ENCODE assay signal across 8 cellular contexts in the genomic region with DNA sequence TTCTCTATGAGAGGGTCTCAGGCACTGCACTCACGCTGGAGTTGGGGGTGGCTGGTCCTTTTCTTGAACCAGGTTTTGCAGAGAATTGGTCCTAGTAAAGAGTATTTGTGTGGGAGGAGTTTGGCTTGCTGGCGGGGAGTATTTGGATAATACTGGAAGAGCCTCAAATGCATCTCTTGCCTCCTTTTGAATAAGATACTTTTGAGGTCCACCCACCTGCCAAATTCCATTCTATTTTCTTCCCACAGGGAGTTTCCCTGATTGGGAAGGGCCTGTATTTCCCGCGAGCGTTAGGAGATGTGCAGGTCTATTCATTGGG. TPM values are rescaled to one million over a fixed set of nuclear protein-coding genes. Genes with fewer than 3 reads are reported as not detected.
DNase-seq lines count a peak whose midpoint lies in the region; ATAC-seq lines count a peak whose summit lies in the region.

No MANE protein-coding gene starts in this region.

- no peak for DNase-seq in activated CD4-positive, alpha-beta T cell treated with anti-CD3 and anti-CD28 coated beads for 36 hours
- no peak for DNase-seq in activated CD4-positive, alpha-beta T cell treated with anti-CD3 and anti-CD28 coated beads, Interleukin-2, amount 50 U/mL, for 1 hour
- no peak for DNase-seq in stimulated activated naive B cell treated with anti-CD40 and anti-IgM and Interleukin-4, amounts not matched to agents 10 μg/mL and 1 μg/mL and 100 μg/mL, for 72 hours
- DNase-seq in effector CD4-positive, alpha-beta T cell = no peak

- peak overlapping the region; percentile 30 for H3K27ac ChIP-seq in iPS-20b (ENCODE audit: low read length)

- no peaks in the 10 kb centered on the region for H3K27me3 ChIP-seq in iPS-20b (ENCODE audit: insufficient read depth, low read length)

- no peaks in the 10 kb centered on the region for H3K36me3 ChIP-seq in iPS-20b (ENCODE audit: insufficient read depth, low read depth, low read length)

- H3K36me3 Mint-ChIP-seq in activated CD4-positive, alpha-beta T cell treated with anti-CD3 and anti-CD28 coated beads for 36 hours (ENCODE audit: low read depth) = peaks cover 17% of the 10 kb centered on the region
- H3K36me3 Mint-ChIP-seq in activated T-helper 17 cell treated with anti-CD3 and anti-CD28 coated beads, Interleukin-2, amount 50 U/mL, for 72 hours (ENCODE audit: low read depth) = peaks cover 46% of the 10 kb centered on the region
- peaks cover 6 to 19% of the 10 kb centered on the region in 2 donors for H3K36me3 Mint-ChIP-seq in stimulated activated naive B cell treated with anti-CD40 and anti-IgM and Interleukin-4, amounts not matched to agents 10 μg/mL and 1 μg/mL and 100 μg/mL, for 72 hours

- peak overlapping the region; percentile 75; the same call in 1 of the 2 replicates for H3K9ac ChIP-seq in iPS-20b (ENCODE audit: low read depth, low read length)

- no peaks in the 10 kb centered on the region for H3K27me3 Mint-ChIP-seq in activated CD4-positive, alpha-beta T cell treated with anti-CD3 and anti-CD28 coated beads for 36 hours
- no peaks in the 10 kb centered on the region for H3K27me3 Mint-ChIP-seq in activated T-helper 17 cell treated with anti-CD3 and anti-CD28 coated beads, Interleukin-2, amount 50 U/mL, for 72 hours
- no peaks in the 10 kb centered on the region for H3K27me3 Mint-ChIP-seq in stimulated activated naive B cell treated with anti-CD40 and anti-IgM and Interleukin-4, amounts not matched to agents 10 μg/mL and 1 μg/mL and 100 μg/mL, for 72 hours

- no peaks in the 10 kb centered on the region for H3K9me3 Mint-ChIP-seq in activated CD4-positive, alpha-beta T cell treated with anti-CD3 and anti-CD28 coated beads for 36 hours (ENCODE audit: low read depth)
- H3K9me3 Mint-ChIP-seq in activated T-helper 17 cell treated with anti-CD3 and anti-CD28 coated beads, Interleukin-2, amount 50 U/mL, for 72 hours = no peaks in the 10 kb centered on the region
- H3K9me3 Mint-ChIP-seq in stimulated activated naive B cell treated with anti-CD40 and anti-IgM and Interleukin-4, amounts not matched to agents 10 μg/mL and 1 μg/mL and 100 μg/mL, for 72 hours = no peaks in the 10 kb centered on the region

- H3K27ac Mint-ChIP-seq in activated CD4-positive, alpha-beta T cell treated with anti-CD3 and anti-CD28 coated beads for 36 hours = peak overlapping the region; percentile 87
- H3K27ac Mint-ChIP-seq in activated T-helper 17 cell treated with anti-CD3 and anti-CD28 coated beads, Interleukin-2, amount 50 U/mL, for 72 hours = peak overlapping the region; percentile 95
- H3K27ac Mint-ChIP-seq in stimulated activated naive B cell treated with anti-CD40 and anti-IgM and Interleukin-4, amounts not matched to agents 10 μg/mL and 1 μg/mL and 100 μg/mL, for 72 hours = peak overlapping the region; percentile 72

- H3K4me1 ChIP-seq in iPS-20b (ENCODE audit: insufficient read depth, low read length) = peaks cover 24% of the 10 kb centered on the region

- no peak for ATAC-seq in activated CD4-positive, alpha-beta T cell treated with anti-CD3 and anti-CD28 coated beads for 36 hours
- ATAC-seq in activated T-helper 17 cell treated with anti-CD3 and anti-CD28 coated beads, Interleukin-2, amount 50 U/mL, for 72 hours (replicated peaks) = no peak
- ATAC-seq in stimulated activated naive B cell treated with anti-CD40 and anti-IgM and Interleukin-4, amounts not matched to agents 10 μg/mL and 1 μg/mL and 100 μg/mL, for 72 hours (replicated peaks) = no peak
- ATAC-seq in HG02840 (IDR thresholded peaks at IDR 0.05; ENCODE audit: low FRiP score, unreplicated experiment) = no peak
- ATAC-seq in GM19324 (IDR thresholded peaks at IDR 0.05; ENCODE audit: low FRiP score, unreplicated experiment) = no peak

- H3K9me3 ChIP-seq in iPS-20b (ENCODE audit: insufficient read depth, low read depth, low read length) = no peaks in the 10 kb centered on the region

- CTCF ChIA-PET in activated CD4-positive, alpha-beta T cell treated with anti-CD3 and anti-CD28 coated beads for 36 hours (lab: Charles Lee) = interaction anchor here (0.6 to 3.8 kb wide), 7 partner anchors 31 to 457 kb away, joined by 3 to 15 read pairs (median 4); no protein-coding TSS in a partner anchor

- H3K4me1 Mint-ChIP-seq in activated CD4-positive, alpha-beta T cell treated with anti-CD3 and anti-CD28 coated beads for 36 hours = peaks cover 52% of the 10 kb centered on the region
- peaks cover 41% of the 10 kb centered on the region for H3K4me1 Mint-ChIP-seq in activated T-helper 17 cell treated with anti-CD3 and anti-CD28 coated beads, Interleukin-2, amount 50 U/mL, for 72 hours
- H3K4me1 Mint-ChIP-seq in stimulated activated naive B cell treated with anti-CD40 and anti-IgM and Interleukin-4, amounts not matched to agents 10 μg/mL and 1 μg/mL and 100 μg/mL, for 72 hours = peaks cover 41 to 70% of the 10 kb centered on the region in 2 donors

- POLR2A ChIA-PET in activated CD4-positive, alpha-beta T cell treated with anti-CD3 and anti-CD28 coated beads for 36 hours (lab: Charles Lee) = interaction anchor here (0.8 to 2.6 kb wide), 4 partner anchors 12 to 175 kb away, joined by 3 to 19 read pairs (median 4); no protein-coding TSS in a partner anchor

- intact Hi-C loops in activated CD4-positive, alpha-beta T cell treated with anti-CD3 and anti-CD28 coated beads for 36 hours (cut with DNase I, micrococcal nuclease) = loop anchor here (1.0 to 10.0 kb wide), 8 partner anchors 11 to 958 kb away; a partner anchor contains a TSS

- H3K4me3 Mint-ChIP-seq in activated CD4-positive, alpha-beta T cell treated with anti-CD3 and anti-CD28 coated beads for 36 hours = peak overlapping the region; percentile 77
- H3K4me3 Mint-ChIP-seq in activated T-helper 17 cell treated with anti-CD3 and anti-CD28 coated beads, Interleukin-2, amount 50 U/mL, for 72 hours = peak overlapping the region; percentile 90
- H3K4me3 Mint-ChIP-seq in stimulated activated naive B cell treated with anti-CD40 and anti-IgM and Interleukin-4, amounts not matched to agents 10 μg/mL and 1 μg/mL and 100 μg/mL, for 72 hours = peak overlapping the region; percentile 75 to 91

- H3K4me3 ChIP-seq in iPS-20b (ENCODE audit: low read length) = peak overlapping the region; percentile 75

RNA-seq across cellular contexts. Expression of a gene that starts 0.5 kb away (rescaled TPM):
- total RNA-seq in activated CD4-positive, alpha-beta T cell treated with anti-CD3 and anti-CD28 coated beads for 36 hours = 10 to 100 TPM; 30.8 to 32.0 TPM
- total RNA-seq in activated T-helper 17 cell treated with anti-CD3 and anti-CD28 coated beads, Interleukin-2, amount 50 U/mL, for 72 hours = 10 to 100 TPM; 36.6 to 41.1 TPM
